In genomic region chr11:81967242-81967641, GRCh38 we compare ENCODE assay signal across 14 cellular contexts.
A peak's percentile ranks its signal among the peaks of the same experiment; 100 is the strongest.
DNase-seq lines count a peak whose midpoint lies in the region; ATAC-seq and TF ChIP-seq lines count a peak whose summit lies in the region.
"Had no signal": no experiment of that assay in that cellular context is flagged by ENCODE, and none has a peak within 500 bp of the region (broad histone marks: within the 10 kb centered on the region; RNA-seq: fewer than 3 reads in every experiment).

No MANE protein-coding gene starts in this region.

- H3K4me3 ChIP-seq in cardiac fibroblast (replicated peaks in 1 of 2; ENCODE audit: low read depth in 2 of 2, low read length in 2 of 2): no peak overlapping the region
- H3K4me3 ChIP-seq: GM12878 had no signal

- H3K27ac Mint-ChIP-seq in osteocyte (ENCODE audit: unreplicated experiment): peak overlapping the region; percentile 74
- H3K27ac Mint-ChIP-seq: HFFc6 had no signal

- H3K36me3 Mint-ChIP-seq in osteocyte (ENCODE audit: unreplicated experiment): no peaks in the 10 kb centered on the region
- H3K36me3 Mint-ChIP-seq: CD4-positive, alpha-beta memory T cell had no signal

- H3K4me1 Mint-ChIP-seq in osteocyte (ENCODE audit: unreplicated experiment): peaks cover 53% of the 10 kb centered on the region

- in situ Hi-C loops in GM13976 (cut with MboI; ENCODE audit: low sequenced_read_pairs, unreplicated experiment): no loop called here

- no peak for ATAC-seq in GM21423 (IDR thresholded peaks at IDR 0.05; ENCODE audit: unreplicated experiment)
- ATAC-seq: GM12878 had no signal

- no peak overlapping the region for H3K4me3 Mint-ChIP-seq in osteocyte (ENCODE audit: unreplicated experiment)
- H3K4me3 Mint-ChIP-seq: CD4-positive, alpha-beta memory T cell; HFFc6 had no signal

- no peak for TF ChIP-seq CTCF in cardiac fibroblast (IDR thresholded peaks at IDR 0.05; ENCODE audit: low read depth, low read length)
- TF ChIP-seq CTCF in osteocyte (IDR thresholded peaks at IDR 0.05): no peak
- no peak for TF ChIP-seq CTCF in GM13976 (IDR thresholded peaks at IDR 0.05; ENCODE audit: borderline replicate concordance, control extremely low read depth, extremely low read depth, insufficient read depth, missing control alignments)

- DNase-seq in NCI-H1105 (lab: John Stamatoyannopoulos, UW): peak; percentile 32
- peak; percentile 74 for DNase-seq in OCI-M1 (lab: John Stamatoyannopoulos, UW)
- DNase-seq in cardiac fibroblast (ENCODE audit: low read depth in 2 of 2): peak; percentile 2 to 9
- no peak for DNase-seq in osteocyte (ENCODE audit: extremely low spot score, unreplicated experiment)
- DNase-seq in germinal center (ENCODE audit: low spot score): no peak
- DNase-seq in NCI-H2171 (lab: John Stamatoyannopoulos, UW): no peak
- DNase-seq in GM13976 (ENCODE audit: low spot score): no peak
- DNase-seq: BE2C; CD4-positive, alpha-beta memory T cell; DMS79; HCEC 1CT; HFFc6 had no signal

- no peaks in the 10 kb centered on the region for H3K9me3 Mint-ChIP-seq in osteocyte (ENCODE audit: unreplicated experiment)
- H3K9me3 Mint-ChIP-seq: CD4-positive, alpha-beta memory T cell had no signal

- H3K27me3 Mint-ChIP-seq in osteocyte (ENCODE audit: unreplicated experiment): no peaks in the 10 kb centered on the region
- H3K27me3 Mint-ChIP-seq: CD4-positive, alpha-beta memory T cell had no signal

Comparison
In these comparisons a context has a peak if more than half of its experiments do, and no peak if none do; other contexts are left out.
1. DNase-seq: peak in NCI-H1105 (single experiment), OCI-M1 (single experiment) and cardiac fibroblast (2 of 2); none in osteocyte (single experiment), germinal center (single experiment), NCI-H2171 (single experiment) and GM13976 (single experiment).